ENCODE assay signal across 8 cellular contexts in the genomic region with DNA sequence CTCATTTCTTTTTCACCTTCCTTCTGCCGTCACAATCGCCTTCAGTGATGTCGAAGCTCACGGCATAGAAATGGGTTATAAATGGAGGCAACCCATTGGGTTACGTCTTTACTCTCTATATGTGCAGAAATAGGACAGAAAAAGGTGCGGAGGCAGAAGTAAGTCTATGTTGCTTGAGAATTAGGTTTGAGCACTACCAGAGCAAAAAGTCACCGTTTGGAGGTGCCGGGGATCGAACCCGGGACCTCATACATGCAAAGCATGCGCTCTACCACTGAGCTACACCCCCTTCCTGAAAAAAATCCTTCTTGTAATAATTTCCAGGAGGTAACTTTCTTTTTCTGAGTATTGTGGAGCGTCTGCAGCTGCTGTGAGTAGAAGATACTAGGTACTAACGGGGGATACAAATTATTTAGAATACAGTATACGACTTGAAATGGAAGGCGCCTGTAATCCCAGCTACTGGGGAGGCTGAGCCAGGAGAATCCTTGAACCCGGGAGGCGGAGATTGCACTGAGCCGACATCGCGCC.
DNase-seq lines count a peak whose midpoint lies in the region; ATAC-seq and TF ChIP-seq lines count a peak whose summit lies in the region.

No MANE protein-coding gene starts in this region.

- peaks cover 5% of the 10 kb centered on the region for H3K9me3 ChIP-seq in T-helper 17 cell (ENCODE audit: control insufficient read depth, low read length, poor library complexity, severe bottlenecking)

- H3K4me1 Mint-ChIP-seq in T-helper 17 cell = peaks cover 2% of the 10 kb centered on the region

- no peak for TF ChIP-seq CTCF in fibroblast of pulmonary artery (IDR thresholded peaks at IDR 0.05; ENCODE audit: low read length, missing control alignments)

- no peak overlapping the region for H3K27ac Mint-ChIP-seq in T-helper 17 cell

- peak overlapping the region; percentile 8 for H3K4me3 Mint-ChIP-seq in T-helper 17 cell

- ATAC-seq in T-helper 17 cell = no peak
- no peak for ATAC-seq in HG03521 (IDR thresholded peaks at IDR 0.05; ENCODE audit: unreplicated experiment)
- ATAC-seq in HG02798 (IDR thresholded peaks at IDR 0.05; ENCODE audit: poor library complexity, unreplicated experiment) = no peak
- ATAC-seq in GM19455 (IDR thresholded peaks at IDR 0.05; ENCODE audit: unreplicated experiment) = no peak

- H3K36me3 Mint-ChIP-seq in T-helper 17 cell (ENCODE audit: low read depth) = no peaks in the 10 kb centered on the region

- TF ChIP-seq RAD21 in Ishikawa (IDR thresholded peaks at IDR 0.05; ENCODE audit: low read depth) = no peak

- peak; percentile 8; the same call in 1 of the 2 replicates for TF ChIP-seq EP300 in Ishikawa (IDR thresholded peaks at IDR 0.05; ENCODE audit: borderline replicate concordance)

- peaks cover 78% of the 10 kb centered on the region for H3K27me3 Mint-ChIP-seq in T-helper 17 cell

- peak; percentile 74 for DNase-seq in EH (ENCODE audit: low read depth)
- no peak for DNase-seq in T-helper 17 cell
- DNase-seq in fibroblast of pulmonary artery (ENCODE audit: low read depth) = peak; percentile 57
- peak; percentile 8 for DNase-seq in stimulated activated CD4-positive, alpha-beta T cell treated with anti-CD3 and anti-CD28 coated beads, Interleukin-4, amount 100 ng/mL, for 24 hours

- H3K4me3 ChIP-seq in fibroblast of pulmonary artery (replicated peaks; ENCODE audit: low read depth, low read length) = peak overlapping the region; percentile 52

TF ChIP-seq in Ishikawa, 13 proteins besides CTCF, POLR2A, EP300 and RAD21:
- TF ChIP-seq TCF12 (IDR thresholded peaks at IDR 0.05; ENCODE audit: low read depth) (peak; percentile 41; the same call in 1 of the 2 replicates), EGR1 (IDR thresholded peaks at IDR 0.05) (no peak), TEAD4 (IDR thresholded peaks at IDR 0.05) (peak; percentile 81), CREB1 (IDR thresholded peaks at IDR 0.05; ENCODE audit: low read depth) (no peak)

Comparison
In these comparisons a context has a peak if more than half of its experiments do, and no peak if none do; other contexts are left out.
1. DNase-seq: peak in EH (single experiment), fibroblast of pulmonary artery (single experiment) and stimulated activated CD4-positive, alpha-beta T cell treated with anti-CD3 and anti-CD28 coated beads, Interleukin-4, amount 100 ng/mL, for 24 hours (single experiment); none in T-helper 17 cell (0 of 3).